Comparison of ENCODE assay signal across 2 cellular contexts in the genomic region with DNA sequence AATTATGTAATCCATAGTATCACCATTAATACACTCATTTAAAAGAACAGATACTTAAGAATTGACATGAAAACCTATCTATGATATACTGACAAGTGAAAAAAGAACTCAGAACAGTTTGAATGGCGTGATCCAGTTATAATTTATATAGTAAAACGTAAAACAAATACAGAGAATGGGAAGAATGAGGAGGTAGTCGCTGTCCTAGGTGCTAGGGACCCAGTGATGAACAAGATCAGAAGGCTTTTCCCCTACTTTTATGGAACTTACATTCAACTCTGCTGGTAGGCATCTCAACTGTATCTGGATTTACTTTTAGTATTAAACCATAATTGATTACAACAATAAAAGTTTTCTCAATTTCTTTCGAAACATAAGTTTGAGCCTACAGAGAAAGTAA.
A peak's percentile ranks its signal among the peaks of the same experiment; 100 is the strongest.
TF ChIP-seq lines count a peak whose summit lies in the region.

No MANE protein-coding gene starts in this region.

TF ChIP-seq in A549, 52 proteins besides CTCF, POLR2A, EP300 and RAD21 (continued from another document):
- TF ChIP-seq, protein P1, sequence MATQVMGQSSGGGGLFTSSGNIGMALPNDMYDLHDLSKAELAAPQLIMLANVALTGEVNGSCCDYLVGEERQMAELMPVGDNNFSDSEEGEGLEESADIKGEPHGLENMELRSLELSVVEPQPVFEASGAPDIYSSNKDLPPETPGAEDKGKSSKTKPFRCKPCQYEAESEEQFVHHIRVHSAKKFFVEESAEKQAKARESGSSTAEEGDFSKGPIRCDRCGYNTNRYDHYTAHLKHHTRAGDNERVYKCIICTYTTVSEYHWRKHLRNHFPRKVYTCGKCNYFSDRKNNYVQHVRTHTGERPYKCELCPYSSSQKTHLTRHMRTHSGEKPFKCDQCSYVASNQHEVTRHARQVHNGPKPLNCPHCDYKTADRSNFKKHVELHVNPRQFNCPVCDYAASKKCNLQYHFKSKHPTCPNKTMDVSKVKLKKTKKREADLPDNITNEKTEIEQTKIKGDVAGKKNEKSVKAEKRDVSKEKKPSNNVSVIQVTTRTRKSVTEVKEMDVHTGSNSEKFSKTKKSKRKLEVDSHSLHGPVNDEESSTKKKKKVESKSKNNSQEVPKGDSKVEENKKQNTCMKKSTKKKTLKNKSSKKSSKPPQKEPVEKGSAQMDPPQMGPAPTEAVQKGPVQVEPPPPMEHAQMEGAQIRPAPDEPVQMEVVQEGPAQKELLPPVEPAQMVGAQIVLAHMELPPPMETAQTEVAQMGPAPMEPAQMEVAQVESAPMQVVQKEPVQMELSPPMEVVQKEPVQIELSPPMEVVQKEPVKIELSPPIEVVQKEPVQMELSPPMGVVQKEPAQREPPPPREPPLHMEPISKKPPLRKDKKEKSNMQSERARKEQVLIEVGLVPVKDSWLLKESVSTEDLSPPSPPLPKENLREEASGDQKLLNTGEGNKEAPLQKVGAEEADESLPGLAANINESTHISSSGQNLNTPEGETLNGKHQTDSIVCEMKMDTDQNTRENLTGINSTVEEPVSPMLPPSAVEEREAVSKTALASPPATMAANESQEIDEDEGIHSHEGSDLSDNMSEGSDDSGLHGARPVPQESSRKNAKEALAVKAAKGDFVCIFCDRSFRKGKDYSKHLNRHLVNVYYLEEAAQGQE (IDR thresholded peaks at IDR 0.05), result peak; percentile 89

TF ChIP-seq in HEK293, 187 proteins besides CTCF, POLR2A, EP300 and RAD21 (continued from another document):
- TF ChIP-seq, protein P1 (tag by site-specific recombination; IDR thresholded peaks at IDR 0.05), result peak; percentile 92
